39 cellular contexts compared by ENCODE assay signal in the genomic region with DNA sequence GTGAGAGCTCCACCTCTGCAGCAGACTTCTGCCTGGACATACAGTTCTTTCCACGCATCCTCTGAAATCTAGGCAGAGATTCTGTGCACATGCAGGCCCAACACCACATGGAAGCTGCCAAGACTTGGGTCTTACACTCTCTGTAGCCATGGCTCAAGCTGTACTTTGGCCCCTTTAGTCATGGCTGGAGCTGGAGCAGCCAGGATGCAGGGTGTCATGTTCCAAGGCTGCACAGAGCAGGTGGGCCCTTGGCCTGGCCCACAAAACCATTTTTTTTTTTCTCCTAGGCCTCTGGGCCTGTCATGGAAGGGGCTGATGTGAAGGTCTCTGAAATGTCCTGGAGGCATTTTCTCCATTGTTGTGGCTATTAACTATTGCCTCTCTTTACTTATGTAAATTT.
"Had no signal": no experiment of that assay in that cellular context is flagged by ENCODE, and none has a peak within 500 bp of the region (broad histone marks: within the 10 kb centered on the region; RNA-seq: fewer than 3 reads in every experiment).

No MANE protein-coding gene starts in this region.

- FAIRE-seq: astrocyte, bronchial epithelial cell had no signal

- H3K4me1 ChIP-seq: adrenal gland, ascending aorta, body of pancreas, breast epithelium had no signal

- H3K27ac Mint-ChIP-seq: activated naive CD4-positive, alpha-beta T cell treated with anti-CD3 and anti-CD28 coated beads for 36 hours; activated naive CD4-positive, alpha-beta T cell treated with anti-CD3 and anti-CD28 coated beads, Interleukin-2, amount 10 ng/mL, durations not matched to agents 7 days and 5 days; activated naive CD4-positive, alpha-beta T cell treated with anti-CD3 and anti-CD28 coated beads, Interleukin-2, amount 50 U/mL, for 24 hours; activated naive CD4-positive, alpha-beta T cell treated with anti-CD3 and anti-CD28 coated beads, Interleukin-2, amount 50 U/mL, for 72 hours; activated naive CD8-positive, alpha-beta T cell; activated naive CD8-positive, alpha-beta T cell treated with anti-CD3 and anti-CD28 coated beads for 36 hours; activated naive CD8-positive, alpha-beta T cell treated with anti-CD3 and anti-CD28 coated beads, Interleukin-2, amount 10 ng/mL, durations not matched to agents 7 days and 5 days; activated naive CD8-positive, alpha-beta T cell treated with anti-CD3 and anti-CD28 coated beads, Interleukin-2, amount 50 U/mL, for 24 hours; activated T-cell treated with anti-CD3 and anti-CD28 coated beads, Interleukin-2, amount 50 U/mL, for 24 hours; activated T-cell treated with anti-CD3 and anti-CD28 coated beads, Interleukin-2, amount 50 U/mL, for 72 hours; activated T-helper 1 cell treated with anti-CD3 and anti-CD28 coated beads, Interleukin-12 subunit alpha, Interleukin-12 subunit beta, Interleukin-2, Interleukin-4 antibody, amounts not matched to agents 30 ng/mL and 10 ng/mL and 1 ng/mL, durations not matched to agents 14 hours and 24 hours and 36 hours; activated T-helper 17 cell treated with anti-CD3 and anti-CD28 coated beads, Interleukin-2, amount 50 U/mL, for 72 hours; activated T-helper 2 cell treated with anti-CD3 and anti-CD28 coated beads, Interferon-gamma antibody, Interleukin-2, Interleukin-4, amounts not matched to agents 10 μg/mL and 5 μg/mL and 100 μg/mL, durations not matched to agents 14 hours and 24 hours and 36 hours; brain had no signal

- H3K4me3 Mint-ChIP-seq: activated naive CD4-positive, alpha-beta T cell treated with anti-CD3 and anti-CD28 coated beads for 36 hours; activated naive CD4-positive, alpha-beta T cell treated with anti-CD3 and anti-CD28 coated beads, Interleukin-2, amount 10 ng/mL, durations not matched to agents 7 days and 5 days; activated naive CD4-positive, alpha-beta T cell treated with anti-CD3 and anti-CD28 coated beads, Interleukin-2, amount 50 U/mL, for 24 hours; activated naive CD8-positive, alpha-beta T cell; activated naive CD8-positive, alpha-beta T cell treated with anti-CD3 and anti-CD28 coated beads for 36 hours; activated naive CD8-positive, alpha-beta T cell treated with anti-CD3 and anti-CD28 coated beads, Interleukin-2, amount 10 ng/mL, durations not matched to agents 7 days and 5 days; activated naive CD8-positive, alpha-beta T cell treated with anti-CD3 and anti-CD28 coated beads, Interleukin-2, amount 50 U/mL, for 24 hours; activated T-cell treated with anti-CD3 and anti-CD28 coated beads, Interleukin-2, amount 50 U/mL, for 24 hours; activated T-cell treated with anti-CD3 and anti-CD28 coated beads, Interleukin-2, amount 50 U/mL, for 4 hours; activated T-cell treated with anti-CD3 and anti-CD28 coated beads, Interleukin-2, amount 50 U/mL, for 72 hours; activated T-helper 1 cell treated with anti-CD3 and anti-CD28 coated beads, Interleukin-12 subunit alpha, Interleukin-12 subunit beta, Interleukin-2, Interleukin-4 antibody, amounts not matched to agents 30 ng/mL and 10 ng/mL and 1 ng/mL, durations not matched to agents 14 hours and 24 hours and 36 hours; activated T-helper 17 cell treated with anti-CD3 and anti-CD28 coated beads, Interleukin-2, amount 50 U/mL, for 72 hours; brain; central memory CD8-positive, alpha-beta T cell had no signal

- H3K27me3 ChIP-seq: adrenal gland, ascending aorta, body of pancreas, brain microvascular endothelial cell, breast epithelium, cardiac muscle cell had no signal

- H3K27ac ChIP-seq: adrenal gland, ascending aorta, body of pancreas, brain microvascular endothelial cell, breast epithelium, cardiac muscle cell had no signal

- ATAC-seq: activated naive CD4-positive, alpha-beta T cell treated with anti-CD3 and anti-CD28 coated beads, Interleukin-2, amount 50 U/mL, for 72 hours; activated naive CD8-positive, alpha-beta T cell treated with anti-CD3 and anti-CD28 coated beads, Interleukin-2, amount 50 U/mL, for 24 hours; activated T-cell treated with anti-CD3 and anti-CD28 coated beads, Interleukin-2, amount 50 U/mL, for 4 hours; activated T-cell treated with anti-CD3 and anti-CD28 coated beads, Interleukin-2, amount 50 U/mL, for 72 hours; activated T-helper 17 cell treated with anti-CD3 and anti-CD28 coated beads, Interleukin-2, amount 50 U/mL, for 72 hours; body of pancreas had no signal

- H3K36me3 Mint-ChIP-seq: activated naive CD4-positive, alpha-beta T cell treated with anti-CD3 and anti-CD28 coated beads, Interleukin-2, amount 10 ng/mL, durations not matched to agents 7 days and 5 days; activated naive CD4-positive, alpha-beta T cell treated with anti-CD3 and anti-CD28 coated beads, Interleukin-2, amount 50 U/mL, for 24 hours; activated naive CD4-positive, alpha-beta T cell treated with anti-CD3 and anti-CD28 coated beads, Interleukin-2, amount 50 U/mL, for 72 hours; activated naive CD8-positive, alpha-beta T cell; activated naive CD8-positive, alpha-beta T cell treated with anti-CD3 and anti-CD28 coated beads for 36 hours; activated naive CD8-positive, alpha-beta T cell treated with anti-CD3 and anti-CD28 coated beads, Interleukin-2, amount 10 ng/mL, durations not matched to agents 7 days and 5 days had no signal

- DNase-seq: activated effector memory CD4-positive, alpha-beta T cell treated with anti-CD3 and anti-CD28 coated beads, Interleukin-2, amount 50 U/mL, for 16 hours; activated effector memory CD4-positive, alpha-beta T cell treated with Interleukin-2 at 50 U/mL for 16 hours; activated gamma-delta T cell; activated gamma-delta T cell treated with Interleukin-2 at 50 U/mL for 16 hours; activated naive CD4-positive, alpha-beta T cell; activated naive CD4-positive, alpha-beta T cell treated with anti-CD3 and anti-CD28 coated beads for 36 hours; activated naive CD4-positive, alpha-beta T cell treated with anti-CD3 and anti-CD28 coated beads, Interleukin-2, amount 10 ng/mL, durations not matched to agents 7 days and 5 days; activated naive CD4-positive, alpha-beta T cell treated with anti-CD3 and anti-CD28 coated beads, Interleukin-2, amount 50 U/mL, for 16 hours; activated naive CD4-positive, alpha-beta T cell treated with Interleukin-2 at 50 U/mL for 16 hours; activated naive CD8-positive, alpha-beta T cell treated with anti-CD3 and anti-CD28 coated beads for 36 hours; activated naive CD8-positive, alpha-beta T cell treated with anti-CD3 and anti-CD28 coated beads, Interleukin-2, amount 10 ng/mL, durations not matched to agents 7 days and 5 days; activated naive CD8-positive, alpha-beta T cell treated with anti-CD3 and anti-CD28 coated beads, Interleukin-2, amount 50 U/mL, for 24 hours; activated T-cell treated with anti-CD3 and anti-CD28 coated beads, Interleukin-2, amount 50 U/mL, for 1 hour; activated T-cell treated with anti-CD3 and anti-CD28 coated beads, Interleukin-2, amount 50 U/mL, for 24 hours; activated T-cell treated with anti-CD3 and anti-CD28 coated beads, Interleukin-2, amount 50 U/mL, for 4 hours; activated T-cell treated with anti-CD3 and anti-CD28 coated beads, Interleukin-2, amount 50 U/mL, for 48 hours; activated T-cell treated with anti-CD3 and anti-CD28 coated beads, Interleukin-2, amount 50 U/mL, for 72 hours; adrenal gland; amniotic stem cell; amygdala; anterior cingulate cortex; body of pancreas; brain microvascular endothelial cell; caudate nucleus; central memory CD4-positive, alpha-beta T cell; cerebellar nuclear complex had no signal

- H3K9me3 Mint-ChIP-seq: activated naive CD4-positive, alpha-beta T cell treated with anti-CD3 and anti-CD28 coated beads, Interleukin-2, amount 50 U/mL, for 24 hours; activated T-helper 1 cell treated with anti-CD3 and anti-CD28 coated beads, Interleukin-12 subunit alpha, Interleukin-12 subunit beta, Interleukin-2, Interleukin-4 antibody, amounts not matched to agents 30 ng/mL and 10 ng/mL and 1 ng/mL, durations not matched to agents 14 hours and 24 hours and 36 hours had no signal

- H3K9me3 ChIP-seq: adrenal gland, ascending aorta had no signal

- H3K27me3 Mint-ChIP-seq: activated naive CD4-positive, alpha-beta T cell treated with anti-CD3 and anti-CD28 coated beads, Interleukin-2, amount 10 ng/mL, durations not matched to agents 7 days and 5 days; activated naive CD4-positive, alpha-beta T cell treated with anti-CD3 and anti-CD28 coated beads, Interleukin-2, amount 50 U/mL, for 24 hours; activated naive CD8-positive, alpha-beta T cell; activated naive CD8-positive, alpha-beta T cell treated with anti-CD3 and anti-CD28 coated beads for 36 hours; activated naive CD8-positive, alpha-beta T cell treated with anti-CD3 and anti-CD28 coated beads, Interleukin-2, amount 10 ng/mL, durations not matched to agents 7 days and 5 days; activated naive CD8-positive, alpha-beta T cell treated with anti-CD3 and anti-CD28 coated beads, Interleukin-2, amount 50 U/mL, for 24 hours; activated T-cell treated with anti-CD3 and anti-CD28 coated beads, Interleukin-2, amount 50 U/mL, for 24 hours; activated T-helper 17 cell treated with anti-CD3 and anti-CD28 coated beads, Interleukin-2, amount 50 U/mL, for 72 hours; central memory CD8-positive, alpha-beta T cell had no signal

- H3K4me3 ChIP-seq: adrenal gland, ascending aorta, body of pancreas, breast epithelium, cardiac muscle cell had no signal

- H3K4me1 Mint-ChIP-seq: activated naive CD4-positive, alpha-beta T cell treated with anti-CD3 and anti-CD28 coated beads, Interleukin-2, amount 10 ng/mL, durations not matched to agents 7 days and 5 days; activated naive CD4-positive, alpha-beta T cell treated with anti-CD3 and anti-CD28 coated beads, Interleukin-2, amount 50 U/mL, for 24 hours; activated naive CD8-positive, alpha-beta T cell treated with anti-CD3 and anti-CD28 coated beads for 36 hours; activated naive CD8-positive, alpha-beta T cell treated with anti-CD3 and anti-CD28 coated beads, Interleukin-2, amount 10 ng/mL, durations not matched to agents 7 days and 5 days; activated naive CD8-positive, alpha-beta T cell treated with anti-CD3 and anti-CD28 coated beads, Interleukin-2, amount 50 U/mL, for 24 hours; activated T-helper 17 cell treated with anti-CD3 and anti-CD28 coated beads, Interleukin-2, amount 50 U/mL, for 72 hours; brain; central memory CD8-positive, alpha-beta T cell had no signal

- H3K36me3 ChIP-seq: adrenal gland, ascending aorta, brain microvascular endothelial cell, breast epithelium, cardiac muscle cell had no signal
